Comparison of ENCODE assay signal across 15 cellular contexts in the genomic region with DNA sequence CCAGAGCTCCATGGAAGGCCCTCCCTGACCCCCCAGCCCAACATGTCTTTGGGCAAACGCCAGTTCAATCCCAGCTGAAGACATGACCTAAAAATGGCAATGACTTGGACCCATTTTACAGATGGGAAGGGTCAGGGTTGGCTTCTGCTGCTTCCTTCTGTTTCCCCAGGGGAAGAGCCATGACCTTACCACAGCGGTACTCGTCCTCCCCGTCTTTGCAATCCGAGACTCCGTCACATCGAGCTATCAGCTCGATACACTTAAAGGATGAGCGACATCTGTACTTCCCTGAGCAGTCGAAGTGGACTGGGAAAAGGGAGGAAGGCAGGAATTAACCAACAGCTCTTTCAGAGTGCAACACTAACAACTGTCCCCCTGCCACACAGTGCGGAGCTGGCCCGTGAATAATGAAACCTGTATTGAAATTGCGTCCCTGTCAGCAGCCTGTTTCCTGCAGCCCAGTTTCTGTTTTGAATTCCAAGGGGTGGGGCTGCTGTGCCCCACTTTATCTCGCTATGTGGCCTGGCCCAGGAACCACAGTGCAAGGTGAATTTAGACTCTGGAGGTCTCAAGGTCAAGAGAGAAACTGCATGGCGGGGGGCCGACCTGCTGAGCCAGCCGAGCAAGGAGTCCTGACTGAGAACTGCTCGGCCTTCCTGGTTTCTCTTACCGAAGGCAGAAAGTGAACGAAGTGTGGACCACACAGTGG. TPM values are rescaled to one million over a fixed set of nuclear protein-coding genes. Genes with fewer than 3 reads are reported as not detected.
DNase-seq lines count a peak whose midpoint lies in the region; ATAC-seq and TF ChIP-seq lines count a peak whose summit lies in the region.
"Had no signal": no experiment of that assay in that cellular context is flagged by ENCODE, and none has a peak within 500 bp of the region (broad histone marks: within the 10 kb centered on the region; RNA-seq: fewer than 3 reads in every experiment).

No MANE protein-coding gene starts in this region.

- no peaks in the 10 kb centered on the region for H3K9me2 ChIP-seq in OCI-LY7 (ENCODE audit: insufficient read depth, low read length)

- no peaks in the 10 kb centered on the region for H3K36me3 Mint-ChIP-seq in effector memory CD8-positive, alpha-beta T cell (ENCODE audit: insufficient read depth)
- H3K36me3 Mint-ChIP-seq in osteocyte (ENCODE audit: unreplicated experiment): no peaks in the 10 kb centered on the region

- no peak for TF ChIP-seq CTCF in KMS-11 (conservative IDR thresholded peaks at IDR 0.05; ENCODE audit: low read depth, low read length)
- TF ChIP-seq CTCF in osteocyte (IDR thresholded peaks at IDR 0.05): no peak
- TF ChIP-seq CTCF in OCI-LY7 (conservative IDR thresholded peaks at IDR 0.05; ENCODE audit: low read length): no peak

- CTCF ChIA-PET in OCI-LY7 (lab: Charles Lee; ENCODE audit: unreplicated experiment): no interaction called here

- intact Hi-C loops in OCI-LY7 (cut with micrococcal nuclease; ENCODE audit: unreplicated experiment): no loop called here

- POLR2A ChIA-PET in OCI-LY7 (lab: Charles Lee): no interaction called here

- H3K4me3 ChIP-seq in KMS-11 (IDR thresholded peaks at IDR 0.05; ENCODE audit: insufficient read depth, low read depth, low read length) (no peak overlapping the region), OCI-LY7 (ENCODE audit: low read depth, low read length, poor library complexity, severe bottlenecking) (no peak overlapping the region)

- ATAC-seq in effector memory CD8-positive, alpha-beta T cell (replicated peaks): peak; percentile 86
- ATAC-seq: HCT116; naive thymus-derived CD4-positive, alpha-beta T cell had no signal

- no peaks in the 10 kb centered on the region for H3K9me3 Mint-ChIP-seq in effector memory CD8-positive, alpha-beta T cell
- H3K9me3 Mint-ChIP-seq in osteocyte (ENCODE audit: unreplicated experiment): no peaks in the 10 kb centered on the region
- H3K9me3 Mint-ChIP-seq: activated naive CD4-positive, alpha-beta T cell treated with anti-CD3 and anti-CD28 coated beads, Interleukin-2, amount 50 U/mL, for 24 hours had no signal

- H4K20me1 ChIP-seq in KMS-11 (ENCODE audit: insufficient read depth) (no peaks in the 10 kb centered on the region), OCI-LY7 (ENCODE audit: insufficient read depth, low read length) (no peaks in the 10 kb centered on the region)

- no peaks in the 10 kb centered on the region for H3K27me3 Mint-ChIP-seq in effector memory CD8-positive, alpha-beta T cell
- H3K27me3 Mint-ChIP-seq in osteocyte (ENCODE audit: unreplicated experiment): peaks cover 27% of the 10 kb centered on the region
- H3K27me3 Mint-ChIP-seq: activated naive CD4-positive, alpha-beta T cell treated with anti-CD3 and anti-CD28 coated beads, Interleukin-2, amount 50 U/mL, for 24 hours had no signal

- peaks cover 48% of the 10 kb centered on the region; the same call in 1 of the 2 replicates for H3K27me3 ChIP-seq in KMS-11 (ENCODE audit: insufficient read depth, low read depth)

- H3K4me2 ChIP-seq in KMS-11: peak overlapping the region; percentile 5; the same call in 1 of the 2 replicates
- H3K4me2 ChIP-seq in OCI-LY7 (ENCODE audit: low read length): no peak overlapping the region

- H3K9me3 ChIP-seq in OCI-LY7 (ENCODE audit: low read length): no peaks in the 10 kb centered on the region

- H3K27ac ChIP-seq in KMS-11 (no peak overlapping the region), OCI-LY7 (ENCODE audit: low read depth, low read length, poor library complexity, severe bottlenecking) (no peak overlapping the region)
- H3K27ac ChIP-seq: dorsolateral prefrontal cortex, WERI-Rb-1 had no signal

- peak overlapping the region in 1 of 2 donors; percentile 63 for H3K4me3 Mint-ChIP-seq in effector memory CD8-positive, alpha-beta T cell
- H3K4me3 Mint-ChIP-seq in osteocyte (ENCODE audit: unreplicated experiment): peak overlapping the region; percentile 18
- H3K4me3 Mint-ChIP-seq: activated naive CD4-positive, alpha-beta T cell treated with anti-CD3 and anti-CD28 coated beads, Interleukin-2, amount 50 U/mL, for 24 hours had no signal

- BruUV-seq in OCI-LY7 (replicated peaks; lab: Mats Ljungman, UMichigan): no TSS peak

- H3K36me3 ChIP-seq in KMS-11 (ENCODE audit: insufficient read depth) (no peaks in the 10 kb centered on the region), OCI-LY7 (ENCODE audit: insufficient read depth, low read length) (no peaks in the 10 kb centered on the region)
- H3K36me3 ChIP-seq: WERI-Rb-1 had no signal

- peaks cover 17 to 28% of the 10 kb centered on the region in 2 donors for H3K4me1 Mint-ChIP-seq in effector memory CD8-positive, alpha-beta T cell (ENCODE audit: low read depth in 2 of 2)
- peaks cover 35% of the 10 kb centered on the region for H3K4me1 Mint-ChIP-seq in osteocyte (ENCODE audit: unreplicated experiment)

- H3K79me2 ChIP-seq in KMS-11 (ENCODE audit: insufficient read depth, low read depth): no peaks in the 10 kb centered on the region
- H3K79me2 ChIP-seq in OCI-LY7 (ENCODE audit: insufficient read depth, low read depth, low read length): no peaks in the 10 kb centered on the region

- H3K4me1 ChIP-seq in KMS-11 (ENCODE audit: low read depth, poor library complexity, severe bottlenecking) (no peaks in the 10 kb centered on the region), OCI-LY7 (ENCODE audit: insufficient read depth, low read length, poor library complexity, severe bottlenecking) (peaks cover 13% of the 10 kb centered on the region)

- DNase-seq in NCI-H146 treated with DMSO at 0.1 percent for 48 hours (lab: John Stamatoyannopoulos, UW; ENCODE audit: unreplicated experiment) (peak; percentile 59), NCI-H146 (lab: John Stamatoyannopoulos, UW) (no peak), osteocyte (ENCODE audit: extremely low spot score, unreplicated experiment) (no peak), NCI-H1417 (lab: John Stamatoyannopoulos, UW) (no peak), OCI-LY7 (ENCODE audit: low spot score) (no peak)
- peak in 1 of 3 experiments; percentile 15 for DNase-seq in effector memory CD8-positive, alpha-beta T cell
- no peak for DNase-seq in stimulated activated CD4-positive, alpha-beta T cell treated with anti-CD3 and anti-CD28 coated beads, Interleukin-2, amount 100 ng/mL, for 48 hours
- DNase-seq: naive thymus-derived CD4-positive, alpha-beta T cell; NCI-H1436 treated with DMSO at 0.1 percent for 48 hours; WERI-Rb-1 had no signal

- H3K9ac ChIP-seq in KMS-11: no peak overlapping the region

- H2AFZ ChIP-seq in KMS-11 (ENCODE audit: low read depth): no peak overlapping the region
- H2AFZ ChIP-seq in OCI-LY7 (ENCODE audit: low read length): no peak overlapping the region

- H3K27ac Mint-ChIP-seq in effector memory CD8-positive, alpha-beta T cell: peak overlapping the region in 1 of 2 donors; percentile 82
- no peak overlapping the region for H3K27ac Mint-ChIP-seq in osteocyte (ENCODE audit: unreplicated experiment)
- H3K27ac Mint-ChIP-seq: activated naive CD4-positive, alpha-beta T cell treated with anti-CD3 and anti-CD28 coated beads, Interleukin-2, amount 50 U/mL, for 24 hours had no signal

RNA-seq across cellular contexts. Expression of a gene that starts 7.0 kb away (rescaled TPM):
- total RNA-seq in osteocyte: not detected in 2 replicates
- not detected in 2 replicates for total RNA-seq in OCI-LY7 (2014; rRNA removed; shearing (Covaris generic))
- total RNA-seq in OCI-LY7 (2022): not detected in 2 replicates

RNA-seq across cellular contexts. Expression of a gene that starts 14.8 kb away (rescaled TPM):
- total RNA-seq in osteocyte (not detected in 2 replicates), OCI-LY7 (2022) (not detected in 2 replicates)
- not detected in 2 replicates for total RNA-seq in OCI-LY7 (2014; rRNA removed; shearing (Covaris generic))
- total RNA-seq: A172 had no signal

RNA-seq across cellular contexts. Expression of a gene that starts 22.6 kb away (rescaled TPM):
- total RNA-seq in osteocyte (not detected in 2 replicates), OCI-LY7 (2022) (not detected in 2 replicates)
- not detected in 2 replicates for total RNA-seq in OCI-LY7 (2014; rRNA removed; shearing (Covaris generic))
- total RNA-seq: A172; dorsolateral prefrontal cortex; naive thymus-derived CD4-positive, alpha-beta T cell had no signal

RNA-seq across cellular contexts. Expression of a gene that starts 38.1 kb away (rescaled TPM):
- total RNA-seq in osteocyte (not detected in 2 replicates), OCI-LY7 (2022) (not detected in 2 replicates)
- not detected in 2 replicates for total RNA-seq in OCI-LY7 (2014; rRNA removed; shearing (Covaris generic))
- total RNA-seq: A172; dorsolateral prefrontal cortex; naive thymus-derived CD4-positive, alpha-beta T cell had no signal
